ENCODE assay signal across 9 cellular contexts in the genomic region with DNA sequence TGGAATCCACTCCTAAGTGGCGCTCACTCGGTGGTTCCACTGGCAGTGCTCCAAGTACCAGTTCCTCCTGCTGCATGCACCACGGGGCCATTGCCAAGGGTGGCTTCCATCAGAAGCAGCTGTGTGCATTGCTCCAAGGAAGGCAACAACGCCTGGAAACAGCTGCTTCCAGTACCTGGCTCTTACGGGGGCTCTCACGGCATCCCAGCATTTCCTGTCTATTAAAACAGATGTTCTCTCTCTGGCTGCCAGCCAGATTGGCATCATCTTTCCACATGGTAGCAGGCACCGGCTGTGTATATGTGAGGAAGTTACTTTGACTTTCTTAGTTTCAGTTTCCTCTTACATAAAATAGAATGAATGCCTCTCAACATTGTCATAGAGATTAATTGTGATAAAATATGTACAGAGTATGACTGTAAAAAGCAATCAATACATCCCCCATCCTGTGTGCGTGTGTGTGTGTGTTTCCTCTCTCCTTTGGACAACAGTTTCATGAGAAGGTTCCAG.
DNase-seq lines count a peak whose midpoint lies in the region; ATAC-seq and TF ChIP-seq lines count a peak whose summit lies in the region.
"Had no signal": no experiment of that assay in that cellular context is flagged by ENCODE, and none has a peak within 500 bp of the region (broad histone marks: within the 10 kb centered on the region; RNA-seq: fewer than 3 reads in every experiment).

No MANE protein-coding gene starts in this region.

- peaks cover 0 to 3% of the 10 kb centered on the region in 2 donors for H3K27me3 ChIP-seq in body of pancreas

- no peak overlapping the region for H3K27ac ChIP-seq in body of pancreas

- no peaks in the 10 kb centered on the region for H3K36me3 ChIP-seq in body of pancreas (replicated peaks in 1 of 2; ENCODE audit: insufficient read depth in 1 of 2, low read depth in 2 of 2)

- H3K9me3 ChIP-seq in body of pancreas = no peaks in the 10 kb centered on the region

- POLR2A ChIA-PET in naive thymus-derived CD8-positive, alpha-beta T cell (lab: Charles Lee) = no interaction called here

- 8 to 25% methylated on average over 5 to 8 of the region's 8 CpGs for WGBS in body of pancreas, 2 donors

- H3K4me1 Mint-ChIP-seq in activated T-cell treated with anti-CD3 and anti-CD28 coated beads, Interleukin-2, amount 50 U/mL, for 4 hours (ENCODE audit: low read depth) = peaks cover 9% of the 10 kb centered on the region
- H3K4me1 Mint-ChIP-seq in activated T-cell treated with anti-CD3 and anti-CD28 coated beads, Interleukin-2, amount 50 U/mL, for 24 hours (ENCODE audit: low read depth) = peaks cover 9% of the 10 kb centered on the region
- H3K4me1 Mint-ChIP-seq in naive thymus-derived CD8-positive, alpha-beta T cell = peaks cover 3 to 15% (median 12%) of the 10 kb centered on the region in 4 donors
- H3K4me1 Mint-ChIP-seq: neural crest cell had no signal

- peak overlapping the region; percentile 14 for H3K4me3 Mint-ChIP-seq in activated T-cell treated with anti-CD3 and anti-CD28 coated beads, Interleukin-2, amount 50 U/mL, for 4 hours
- no peak overlapping the region for H3K4me3 Mint-ChIP-seq in activated T-cell treated with anti-CD3 and anti-CD28 coated beads, Interleukin-2, amount 50 U/mL, for 24 hours
- H3K4me3 Mint-ChIP-seq in naive thymus-derived CD8-positive, alpha-beta T cell = peak overlapping the region in 9 of 10 donors; percentile 1 to 67 (median 38)
- H3K4me3 Mint-ChIP-seq: neural crest cell had no signal

- no peak for DNase-seq in activated T-cell treated with anti-CD3 and anti-CD28 coated beads, Interleukin-2, amount 50 U/mL, for 4 hours
- no peak for DNase-seq in activated T-cell treated with anti-CD3 and anti-CD28 coated beads, Interleukin-2, amount 50 U/mL, for 24 hours
- DNase-seq in NCI-H2171 treated with DMSO at 0.1 percent for 48 hours (lab: John Stamatoyannopoulos, UW) (peak; percentile 98), body of pancreas (peak; percentile 17 to 61 (median 49)), GM13977 (ENCODE audit: low spot score) (no peak)
- peak in 1 of 10 donors; percentile 2 for DNase-seq in naive thymus-derived CD8-positive, alpha-beta T cell
- DNase-seq in stimulated activated CD4-positive, alpha-beta T cell treated with anti-CD3 and anti-CD28 coated beads, Interleukin-4, amount 100 ng/mL, for 1 hour = no peak

- intact Hi-C loops in body of pancreas (cut with DNase I) = no loop called here

- no peaks in the 10 kb centered on the region for H3K36me3 Mint-ChIP-seq in activated T-cell treated with anti-CD3 and anti-CD28 coated beads, Interleukin-2, amount 50 U/mL, for 4 hours (ENCODE audit: insufficient read depth)
- no peaks in the 10 kb centered on the region for H3K36me3 Mint-ChIP-seq in activated T-cell treated with anti-CD3 and anti-CD28 coated beads, Interleukin-2, amount 50 U/mL, for 24 hours (ENCODE audit: low read depth)
- H3K36me3 Mint-ChIP-seq in naive thymus-derived CD8-positive, alpha-beta T cell = no peaks in the 10 kb centered on the region

- in situ Hi-C loops in GM13977 (cut with MboI; ENCODE audit: low pct_unique_long_range_greater_than_20kb, low sequenced_read_pairs, unreplicated experiment) = no loop called here

- no peaks in the 10 kb centered on the region for H3K4me1 ChIP-seq in body of pancreas

- H3K4me3 ChIP-seq in body of pancreas = no peak overlapping the region

- no peaks in the 10 kb centered on the region for H3K9me3 Mint-ChIP-seq in activated T-cell treated with anti-CD3 and anti-CD28 coated beads, Interleukin-2, amount 50 U/mL, for 4 hours
- no peaks in the 10 kb centered on the region for H3K9me3 Mint-ChIP-seq in activated T-cell treated with anti-CD3 and anti-CD28 coated beads, Interleukin-2, amount 50 U/mL, for 24 hours
- no peaks in the 10 kb centered on the region for H3K9me3 Mint-ChIP-seq in naive thymus-derived CD8-positive, alpha-beta T cell
- H3K9me3 Mint-ChIP-seq: neural crest cell had no signal

- no peaks in the 10 kb centered on the region for H3K27me3 Mint-ChIP-seq in activated T-cell treated with anti-CD3 and anti-CD28 coated beads, Interleukin-2, amount 50 U/mL, for 4 hours (ENCODE audit: low read depth)
- H3K27me3 Mint-ChIP-seq in activated T-cell treated with anti-CD3 and anti-CD28 coated beads, Interleukin-2, amount 50 U/mL, for 24 hours = no peaks in the 10 kb centered on the region
- peaks cover 0 to 2% (median 0%) of the 10 kb centered on the region in 5 donors for H3K27me3 Mint-ChIP-seq in naive thymus-derived CD8-positive, alpha-beta T cell

- H3K27ac Mint-ChIP-seq in activated T-cell treated with anti-CD3 and anti-CD28 coated beads, Interleukin-2, amount 50 U/mL, for 24 hours = no peak overlapping the region
- H3K27ac Mint-ChIP-seq in naive thymus-derived CD8-positive, alpha-beta T cell = peak overlapping the region in 2 of 10 donors; percentile 17 to 22

- TF ChIP-seq POLR2A in body of pancreas (IDR thresholded peaks at IDR 0.05) = no peak

- ATAC-seq in activated T-cell treated with anti-CD3 and anti-CD28 coated beads, Interleukin-2, amount 50 U/mL, for 4 hours = peak in 1 of 2 donors; percentile 48
- peak; percentile 77 for ATAC-seq in HG03025 (IDR thresholded peaks at IDR 0.05; ENCODE audit: low FRiP score, unreplicated experiment)
- peak; percentile 33 for ATAC-seq in body of pancreas
- peak in 1 of 2 donors; percentile 43 for ATAC-seq in naive thymus-derived CD8-positive, alpha-beta T cell

- TF ChIP-seq CTCF in body of pancreas (IDR thresholded peaks at IDR 0.05) (no peak), GM13977 (IDR thresholded peaks at IDR 0.05; ENCODE audit: extremely low read depth, insufficient read depth, missing control alignments) (no peak)

Comparison
In these comparisons a context has a peak if more than half of its experiments do, and no peak if none do; other contexts are left out.
1. DNase-seq: peak in NCI-H2171 treated with DMSO at 0.1 percent for 48 hours (single experiment) and body of pancreas (4 of 4); none in activated T-cell treated with anti-CD3 and anti-CD28 coated beads, Interleukin-2, amount 50 U/mL, for 4 hours (single experiment), activated T-cell treated with anti-CD3 and anti-CD28 coated beads, Interleukin-2, amount 50 U/mL, for 24 hours (single experiment), stimulated activated CD4-positive, alpha-beta T cell treated with anti-CD3 and anti-CD28 coated beads, Interleukin-4, amount 100 ng/mL, for 1 hour (single experiment) and GM13977 (single experiment).